In the genomic region with DNA sequence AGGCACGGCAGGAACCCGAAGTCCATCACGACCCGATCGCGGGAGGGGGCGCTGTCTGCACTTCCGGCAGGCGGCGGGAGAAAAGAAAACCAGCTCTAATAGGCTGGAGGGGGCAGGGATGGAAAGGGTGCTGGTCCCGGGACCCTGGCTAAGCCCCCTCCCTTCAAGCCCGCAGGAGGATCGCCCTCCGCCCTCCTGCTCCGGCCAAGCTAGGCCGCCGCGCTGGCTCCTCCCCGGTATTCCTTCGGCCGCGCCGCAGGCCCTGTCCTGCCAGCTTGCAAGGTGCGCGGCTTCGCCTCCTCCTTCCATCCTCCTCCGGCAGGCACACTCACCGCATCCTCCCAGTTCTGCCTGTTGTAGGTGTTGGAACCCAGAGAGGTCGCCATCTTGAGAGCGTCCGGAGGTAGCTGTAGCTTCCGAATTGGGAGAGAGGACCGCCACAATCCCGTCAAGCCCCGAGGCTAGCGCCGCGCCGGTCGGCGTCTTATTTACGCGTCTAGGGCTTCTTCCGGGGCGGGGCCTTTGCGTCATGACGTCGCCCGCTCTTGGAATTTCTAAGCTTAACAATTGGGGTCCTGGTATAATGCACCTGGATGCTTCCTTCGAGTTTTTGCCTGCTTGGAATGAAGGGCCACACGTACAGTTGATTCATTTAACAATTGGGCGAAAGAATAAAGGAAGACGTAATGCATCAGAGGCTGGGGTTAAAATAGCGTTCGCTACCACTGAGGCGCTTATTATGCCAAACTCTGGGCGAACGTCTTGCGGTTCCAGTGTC, we compare ENCODE assay signal across 8 cellular contexts. TPM values are rescaled to one million over a fixed set of nuclear protein-coding genes. Genes with fewer than 3 reads are reported as not detected.
DNase-seq lines count a peak whose midpoint lies in the region; ATAC-seq and TF ChIP-seq lines count a peak whose summit lies in the region.

A gene (minus strand): TSS at position 463 of the 778 bp plus-strand sequence. CDS start 77 bp downstream, at position 386.

- H3K9me3 ChIP-seq in heart left ventricle (no peaks in the 10 kb centered on the region), upper lobe of right lung (no peaks in the 10 kb centered on the region)

- H3K4me3 ChIP-seq in heart left ventricle (peak within 1 kb of the TSS; percentile 73 to 99 (median 94)), upper lobe of right lung (peak within 1 kb of the TSS; percentile 87)

- DNase-seq in NCI-H1105 treated with DMSO at 0.1 percent for 48 hours (lab: John Stamatoyannopoulos, UW) = peak; percentile 78
- peak; percentile 91 to 94 for DNase-seq in SW 1271 (lab: John Stamatoyannopoulos, UW)
- peak; percentile 93 to 97 (median 95) for DNase-seq in heart left ventricle
- DNase-seq in posterior cingulate gyrus = peak; percentile 92 to 99 (median 93)
- peak; percentile 96 for DNase-seq in upper lobe of right lung

- intact Hi-C loops in heart left ventricle (cut with DNase I) (loop anchor here in 7 of 10 donors (2.0 to 10.0 kb wide), 11 partner anchors 42 to 147 kb away; a partner anchor contains a TSS), posterior cingulate gyrus (cut with DNase I) (loop anchor here (2.0 to 5.0 kb wide), 3 partner anchors 58 to 243 kb away; a partner anchor contains a TSS), upper lobe of right lung (cut with DNase I) (no loop called here)

- peak within 1 kb of the TSS; percentile 99 for H3K27ac ChIP-seq in adipose tissue (ENCODE audit: low read depth, low read length)
- H3K27ac ChIP-seq in heart left ventricle = peak within 1 kb of the TSS; percentile 92 to 99 (median 98)
- peak within 1 kb of the TSS; percentile 95 for H3K27ac ChIP-seq in upper lobe of right lung

- ATAC-seq in HG02678 (IDR thresholded peaks at IDR 0.05; ENCODE audit: unreplicated experiment) (peak; percentile 97), heart left ventricle (peak; percentile 97 to 100 (median 99)), upper lobe of right lung (peak; percentile 99)

- 0 to 1% (median 1%) methylated on average over 56 to 59 of the region's 59 CpGs for WGBS in adipose tissue, 3 donors
- 0 to 1% (median 0%) methylated on average over 41 to 59 of the region's 59 CpGs for WGBS in heart left ventricle, 4 donors

- H3K27me3 ChIP-seq in heart left ventricle = no peaks in the 10 kb centered on the region
- no peaks in the 10 kb centered on the region for H3K27me3 ChIP-seq in upper lobe of right lung

- TF ChIP-seq POLR2A in heart left ventricle (IDR thresholded peaks at IDR 0.05) = peak in 1 of 2 donors; percentile 87

- H3K4me1 ChIP-seq in heart left ventricle = peaks cover 0 to 24% (median 16%) of the 10 kb centered on the region in 12 donors
- H3K4me1 ChIP-seq in upper lobe of right lung = peaks cover 9% of the 10 kb centered on the region

- H3K36me3 ChIP-seq in heart left ventricle (peaks cover 0 to 39% (median 33%) of the 10 kb centered on the region in 9 donors), upper lobe of right lung (peaks cover 36% of the 10 kb centered on the region)

- TF ChIP-seq CTCF in GM12873 (IDR thresholded peaks at IDR 0.05; ENCODE audit: insufficient read depth, low read depth, low read length, missing control alignments) (peak; percentile 70), heart left ventricle (IDR thresholded peaks at IDR 0.05) (peak; percentile 43 to 81 (median 62)), upper lobe of right lung (IDR thresholded peaks at IDR 0.05) (peak; percentile 64)

RNA-seq across cellular contexts. Expression of the gene that starts here (rescaled TPM):
- polyA plus RNA-seq in adipose tissue (10 to 100 TPM; 17.0 to 24.4 (median 24.1) TPM), heart left ventricle (10 to 100 TPM; 19.2 to 24.6 TPM)
- total RNA-seq in heart left ventricle (10 to 100 TPM; 23.5 to 42.3 (median 28.0) TPM), upper lobe of right lung (51.2 TPM)

Comparison
In these comparisons a context has a peak if more than half of its experiments do, and no peak if none do; other contexts are left out.
1. Peak in every context shown above with its lines: DNase-seq, ATAC-seq, H3K4me3 ChIP-seq and H3K27ac ChIP-seq.